Comparison of ENCODE assay signal across 9 cellular contexts in the genomic region with DNA sequence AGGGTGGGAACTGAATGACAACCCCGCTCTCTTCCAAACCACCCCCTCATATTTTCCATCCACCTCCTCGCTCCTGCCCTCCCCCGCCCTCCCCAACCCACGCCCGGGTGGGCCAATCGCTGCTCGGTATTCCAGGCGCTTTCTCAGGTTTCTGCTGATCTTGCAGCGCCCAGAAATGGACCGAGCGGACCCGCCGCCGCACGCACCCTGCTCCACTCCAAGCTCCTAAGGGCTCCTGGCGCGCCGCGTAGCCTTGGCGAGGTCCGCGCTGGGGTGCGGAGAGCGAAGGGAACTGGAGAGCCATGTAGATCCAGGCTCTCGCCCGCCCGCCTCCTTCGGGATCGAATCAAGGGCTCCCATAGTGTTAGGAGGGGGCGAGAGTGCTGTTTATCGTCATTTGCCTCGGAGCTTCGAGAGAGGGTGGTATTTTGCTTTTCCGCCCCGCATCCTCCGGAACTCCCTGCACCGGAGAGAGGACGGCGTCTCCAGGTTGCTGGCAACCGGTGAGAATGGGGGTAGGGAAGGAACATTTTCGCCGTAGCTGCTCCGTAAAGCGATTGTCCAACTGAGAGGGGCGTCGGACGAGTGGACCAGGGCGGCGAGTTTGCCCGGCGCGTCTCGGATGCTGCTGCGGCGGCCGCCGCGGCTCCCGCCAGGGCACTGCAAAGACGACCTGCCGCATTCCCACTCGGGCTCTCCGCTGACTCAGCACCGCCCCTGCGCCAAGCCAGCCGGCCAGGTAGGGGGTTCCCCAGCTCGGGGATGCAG. TPM values are rescaled to one million over a fixed set of nuclear protein-coding genes. Genes with fewer than 3 reads are reported as not detected.
DNase-seq lines count a peak whose midpoint lies in the region; ATAC-seq and TF ChIP-seq lines count a peak whose summit lies in the region.
"Had no signal": no experiment of that assay in that cellular context is flagged by ENCODE, and none has a peak within 500 bp of the region (broad histone marks: within the 10 kb centered on the region; RNA-seq: fewer than 3 reads in every experiment).

Gene KCNA1, plus strand, starts transcription at position 172 of the 768 bp plus-strand sequence. CDS start 1,474 bp downstream, outside the sequence.

- POLR2A ChIA-PET in activated CD8-positive, alpha-beta T cell treated with anti-CD3 and anti-CD28 coated beads, Interleukin-2, amount 10 ng/mL, durations not matched to agents 7 days and 5 days (lab: Charles Lee), result no interaction called here

- no peak within 1 kb of the TSS for H3K27ac ChIP-seq in psoas muscle
- H3K27ac ChIP-seq: VCaP had no signal

- no peaks in the 10 kb centered on the region for H3K9me3 Mint-ChIP-seq in activated CD8-positive, alpha-beta T cell treated with anti-CD3 and anti-CD28 coated beads, Interleukin-2, amount 10 ng/mL, durations not matched to agents 7 days and 5 days (ENCODE audit: insufficient read depth)

- peak; percentile 19 for DNase-seq in activated CD4-positive, alpha-beta T cell treated with anti-CD3 and anti-CD28 coated beads for 48 hours
- DNase-seq in activated CD4-positive, alpha-beta T cell treated with anti-CD3 and anti-CD28 coated beads for 1 hour, result no peak
- no peak for DNase-seq in activated CD8-positive, alpha-beta T cell treated with anti-CD3 and anti-CD28 coated beads, Interleukin-2, amount 10 ng/mL, durations not matched to agents 7 days and 5 days
- DNase-seq in Right ventricle myocardium superior, result peak; percentile 40
- peak in 1 of 2 donors; percentile 23 for DNase-seq in psoas muscle

- H3K27me3 ChIP-seq in psoas muscle (ENCODE audit: insufficient read depth in 3 of 3, low read length in 2 of 3), result peaks cover 0 to 81% (median 21%) of the 10 kb centered on the region in 3 donors

- H3K36me3 Mint-ChIP-seq in activated CD8-positive, alpha-beta T cell treated with anti-CD3 and anti-CD28 coated beads, Interleukin-2, amount 10 ng/mL, durations not matched to agents 7 days and 5 days (ENCODE audit: low read depth), result peaks cover 2% of the 10 kb centered on the region

- H3K4me1 Mint-ChIP-seq in activated CD8-positive, alpha-beta T cell treated with anti-CD3 and anti-CD28 coated beads, Interleukin-2, amount 10 ng/mL, durations not matched to agents 7 days and 5 days (ENCODE audit: low read depth), result peaks cover 12% of the 10 kb centered on the region

- peak within 1 kb of the TSS; percentile 57 for H3K4me3 ChIP-seq in psoas muscle

- TF ChIP-seq CTCF in psoas muscle (IDR thresholded peaks at IDR 0.05), result no peak

- intact Hi-C loops in Right ventricle myocardium superior (cut with DNase I), result no loop called here
- intact Hi-C loops in psoas muscle (cut with DNase I), result no loop called here

- peak within 1 kb of the TSS; percentile 44 for H3K27ac Mint-ChIP-seq in activated CD8-positive, alpha-beta T cell treated with anti-CD3 and anti-CD28 coated beads, Interleukin-2, amount 10 ng/mL, durations not matched to agents 7 days and 5 days

- H3K4me3 Mint-ChIP-seq in activated CD8-positive, alpha-beta T cell treated with anti-CD3 and anti-CD28 coated beads, Interleukin-2, amount 10 ng/mL, durations not matched to agents 7 days and 5 days, result peak within 1 kb of the TSS; percentile 78

- H3K9me3 ChIP-seq in psoas muscle, result no peaks in the 10 kb centered on the region

- WGBS in psoas muscle, 3 donors, result 0 to 1% (median 0%) methylated on average over 67 of the region's 67 CpGs

- H3K36me3 ChIP-seq in psoas muscle (ENCODE audit: insufficient read depth in 1 of 2, low read depth in 1 of 2), result no peaks in the 10 kb centered on the region

- CTCF ChIA-PET in activated CD8-positive, alpha-beta T cell treated with anti-CD3 and anti-CD28 coated beads, Interleukin-2, amount 10 ng/mL, durations not matched to agents 7 days and 5 days (lab: Charles Lee), result interaction anchor here (1.8 to 2.8 kb wide), 2 partner anchors 52 to 55 kb away, joined by 5 to 12 read pairs; no protein-coding TSS in a partner anchor

- peaks cover 36% of the 10 kb centered on the region for H3K27me3 Mint-ChIP-seq in activated CD8-positive, alpha-beta T cell treated with anti-CD3 and anti-CD28 coated beads, Interleukin-2, amount 10 ng/mL, durations not matched to agents 7 days and 5 days (ENCODE audit: low read depth)

- H3K4me1 ChIP-seq in psoas muscle, result peaks cover 12% of the 10 kb centered on the region

- ATAC-seq in activated CD8-positive, alpha-beta T cell treated with anti-CD3 and anti-CD28 coated beads, Interleukin-2, amount 10 ng/mL, durations not matched to agents 7 days and 5 days, result peak; percentile 46
- ATAC-seq in Right ventricle myocardium superior (ENCODE audit: poor library complexity) (peak; percentile 53), psoas muscle (peak in 3 of 4 donors; percentile 44 to 64 (median 47)), GM18870 (IDR thresholded peaks at IDR 0.05; ENCODE audit: unreplicated experiment) (no peak), GM19395 (IDR thresholded peaks at IDR 0.05; ENCODE audit: unreplicated experiment) (no peak), HG03439 (IDR thresholded peaks at IDR 0.05; ENCODE audit: unreplicated experiment) (no peak)

RNA-seq across cellular contexts. Expression of gene KCNA1, which starts in this region (rescaled TPM):
- not detected for total RNA-seq in activated CD8-positive, alpha-beta T cell treated with anti-CD3 and anti-CD28 coated beads, Interleukin-2, amount 10 ng/mL, durations not matched to agents 7 days and 5 days
- total RNA-seq in Right ventricle myocardium superior, result not detected
- total RNA-seq in psoas muscle, result under 1 TPM in 2 of 4 donors, not detected in 2; 0.05 to 0.18 TPM
- polyA plus RNA-seq in psoas muscle, result under 1 TPM in 2 of 3 donors, not detected in 1; 0.01 to 0.04 TPM

Comparison
In these comparisons a context has a peak if more than half of its experiments do, and no peak if none do; other contexts are left out.
1. Peak in ATAC-seq in activated CD8-positive, alpha-beta T cell treated with anti-CD3 and anti-CD28 coated beads, Interleukin-2, amount 10 ng/mL, durations not matched to agents 7 days and 5 days; RNA of the gene not detected or under 1 TPM.
2. Peak in DNase-seq and ATAC-seq in Right ventricle myocardium superior; RNA of the gene not detected or under 1 TPM.
3. Peak in ATAC-seq and H3K4me3 ChIP-seq in psoas muscle; RNA of the gene not detected or under 1 TPM.